Comparison of ENCODE assay signal across 8 cellular contexts in the genomic region with DNA sequence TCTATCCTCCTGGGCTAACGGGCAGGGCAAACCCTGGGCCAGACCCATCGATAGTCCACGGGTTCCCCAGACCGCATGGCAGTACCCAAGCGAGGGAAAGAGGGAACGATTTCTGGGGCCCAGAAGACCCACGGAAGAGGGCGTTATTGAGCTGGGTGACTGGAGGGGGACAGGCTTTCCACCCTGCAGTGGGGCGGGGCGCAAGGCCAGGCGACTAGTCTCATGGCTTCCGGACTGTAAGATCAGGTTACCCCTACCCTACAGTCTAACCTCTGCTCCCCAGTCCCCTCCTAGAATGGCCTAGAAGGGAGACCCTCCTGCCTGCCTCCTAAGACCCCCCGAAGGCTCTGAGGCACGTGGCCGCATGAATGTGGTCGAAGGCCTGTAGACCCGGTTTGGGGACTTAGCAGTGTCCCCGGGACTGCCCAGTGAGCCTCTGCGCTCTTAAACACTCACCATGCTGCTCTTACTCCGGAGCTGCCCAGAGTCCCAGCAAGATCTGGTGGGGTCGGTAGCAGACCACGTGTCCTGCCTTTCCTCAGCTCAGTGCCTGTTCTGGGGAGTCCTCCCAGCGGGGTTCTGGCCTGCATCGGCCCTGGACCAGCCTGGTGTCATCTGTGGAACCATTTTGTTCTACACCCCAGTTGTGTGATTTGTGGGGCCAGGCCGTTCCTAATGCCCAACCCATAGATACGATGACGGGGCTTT. TPM values are rescaled to one million over a fixed set of nuclear protein-coding genes. Genes with fewer than 3 reads are reported as not detected.
DNase-seq lines count a peak whose midpoint lies in the region; ATAC-seq and TF ChIP-seq lines count a peak whose summit lies in the region.

No MANE protein-coding gene starts in this region.

- H3K4me1 ChIP-seq in ACC112 (ENCODE audit: control insufficient read depth, insufficient read depth, low read length, unreplicated experiment) = peaks cover 5% of the 10 kb centered on the region

- H2AFZ ChIP-seq in ACC112 (ENCODE audit: low read length, unreplicated experiment) = peak overlapping the region; percentile 88

- peak overlapping the region; percentile 85 for H3K27ac ChIP-seq in ACC112 (ENCODE audit: low read depth, low read length)
- peak overlapping the region; percentile 90 for H3K27ac ChIP-seq in VCaP

- TF ChIP-seq POLR2A in GM15510 (IDR thresholded peaks at IDR 0.05; ENCODE audit: borderline replicate concordance, extremely low read depth, insufficient read length) = peak; percentile 32

- peak; percentile 46 for DNase-seq in NCI-H1105 (lab: John Stamatoyannopoulos, UW)
- peak; percentile 39 for DNase-seq in cerebellum (ENCODE audit: low spot score)
- peak; percentile 72 for DNase-seq in left lobe of liver (ENCODE audit: low spot score)
- peak; percentile 37 for DNase-seq in stimulated activated CD8-positive, alpha-beta memory T cell treated with anti-CD3 and anti-CD28 coated beads, Interleukin-4, amount 100 ng/mL, for 24 hours (ENCODE audit: low read depth)

- peak overlapping the region; percentile 85 for H3K4me3 ChIP-seq in ACC112 (ENCODE audit: low read depth, low read length)

- TF ChIP-seq CTCF in VCaP (conservative IDR thresholded peaks at IDR 0.05) = no peak

- no peaks in the 10 kb centered on the region for H3K79me2 ChIP-seq in ACC112 (ENCODE audit: control insufficient read depth, insufficient read depth, low read length, unreplicated experiment)

- H3K27me3 ChIP-seq in ACC112 (ENCODE audit: insufficient read depth, low read length) = no peaks in the 10 kb centered on the region

- peak; percentile 32 for ATAC-seq in left lobe of liver
- no peak for ATAC-seq in HG03342 (IDR thresholded peaks at IDR 0.05; ENCODE audit: unreplicated experiment)

- no peaks in the 10 kb centered on the region for H3K36me3 ChIP-seq in ACC112 (ENCODE audit: insufficient read depth, low read length)

RNA-seq across cellular contexts. Expression of a gene that starts 13.1 kb away (rescaled TPM):
- 15.2 TPM for total RNA-seq in cerebellum
- total RNA-seq in left lobe of liver = 0.68 TPM

RNA-seq across cellular contexts. Expression of a gene that starts 24.3 kb away (rescaled TPM):
- total RNA-seq in cerebellum = 21.3 TPM
- total RNA-seq in left lobe of liver = 18.1 TPM

RNA-seq across cellular contexts. Expression of a gene that starts 25.6 kb away (rescaled TPM):
- 19.5 TPM for total RNA-seq in cerebellum
- 18.9 TPM for total RNA-seq in left lobe of liver

RNA-seq across cellular contexts. Expression of a gene that starts 33.5 kb away (rescaled TPM):
- total RNA-seq in cerebellum = 3.1 TPM
- total RNA-seq in left lobe of liver = 4.5 TPM

RNA-seq across cellular contexts. Expression of a gene that starts 47.3 kb away (rescaled TPM):
- total RNA-seq in cerebellum (28.3 TPM), left lobe of liver (3.6 TPM)
